In genomic region chr3:129794319-129795201, GRCh38 we compare ENCODE assay signal across 1 cellular context.
TF ChIP-seq lines count a peak whose summit lies in the region.

No MANE protein-coding gene starts in this region.

TF ChIP-seq in SK-N-SH, 30 proteins besides CTCF, POLR2A, EP300 and RAD21 (continued from another document):
- TF ChIP-seq REST (IDR thresholded peaks at IDR 0.05; ENCODE audit: low read depth, low read length): no peak
- TF ChIP-seq EZH2phosphoT487 (IDR thresholded peaks at IDR 0.05; ENCODE audit: borderline replicate concordance, low read depth): no peak
- TF ChIP-seq FOSL2 (IDR thresholded peaks at IDR 0.05; ENCODE audit: borderline replicate concordance, low read depth): no peak
